Comparison of ENCODE assay signal across 18 cellular contexts in genomic region chr18:48896326-48896874, GRCh38. TPM values are rescaled to one million over a fixed set of nuclear protein-coding genes. Genes with fewer than 3 reads are reported as not detected.
DNase-seq lines count a peak whose midpoint lies in the region; ATAC-seq, FAIRE-seq and TF ChIP-seq lines count a peak whose summit lies in the region.
"Had no signal": no experiment of that assay in that cellular context is flagged by ENCODE, and none has a peak within 500 bp of the region (broad histone marks: within the 10 kb centered on the region; RNA-seq: fewer than 3 reads in every experiment).

No MANE protein-coding gene starts in this region.

- H3K4me3 ChIP-seq in HepG2 (replicated peaks in 1 of 3; ENCODE audit: insufficient read depth in 1 of 3, low read depth in 2 of 3, low read length in 3 of 3) (peak overlapping the region in 2 of 3 experiments; percentile 42 to 61; a peak in 3 of 6 replicates), right lobe of liver (no peak overlapping the region), GM12878 (no peak overlapping the region)
- H3K4me3 ChIP-seq: esophagus muscularis mucosa, heart left ventricle had no signal

- peaks cover 12% of the 10 kb centered on the region for H3K9me3 Mint-ChIP-seq in mesothelial cell of epicardium

- no peak for TF ChIP-seq POLR2A in HepG2 (IDR thresholded peaks at IDR 0.05; ENCODE audit: insufficient read depth in 1 of 2, low read depth in 2 of 2, low read length in 2 of 2)
- no peak for TF ChIP-seq POLR2A in right lobe of liver (IDR thresholded peaks at IDR 0.05)
- no peak for TF ChIP-seq POLR2A in GM12878 (IDR thresholded peaks at IDR 0.05; ENCODE audit: low read depth, low read length)
- TF ChIP-seq POLR2A in erythroblast (IDR thresholded peaks at IDR 0.05; ENCODE audit: low read length), result no peak

- TF ChIP-seq RAD21 in HepG2 (CRISPR knock-in tag; IDR thresholded peaks at IDR 0.05) (no peak), GM12878 (IDR thresholded peaks at IDR 0.05; ENCODE audit: insufficient read depth, low read depth, low read length) (no peak)

- RAD21 ChIA-PET in GM12878 (lab: Charles Lee; ENCODE audit: unreplicated experiment), result no interaction called here

- SMC1A ChIA-PET in GM12878 (lab: Charles Lee; ENCODE audit: uncharacterized antibody, unreplicated experiment), result interaction anchor here (0.8 to 1.3 kb wide), 3 partner anchors 27 to 118 kb away, joined by 3 to 4 read pairs (median 4); no protein-coding TSS in a partner anchor

- WGBS in HepG2 (ENCODE audit: low lambda C conversion rate), result 14% methylated on average over 8 of the region's 8 CpGs
- 75% methylated on average over 4 of the region's 8 CpGs for WGBS in right lobe of liver (ENCODE audit: insufficient coverage, low coverage, low lambda C conversion rate, missing lambda C conversion rate)
- 65% methylated on average over 8 of the region's 8 CpGs for WGBS in GM12878 (ENCODE audit: insufficient coverage, insufficient replicate concordance, low lambda C conversion rate, missing lambda C conversion rate)

- no peak overlapping the region for H3K4me3 Mint-ChIP-seq in mesothelial cell of epicardium
- H3K4me3 Mint-ChIP-seq: activated naive CD8-positive, alpha-beta T cell; nephron progenitor cell had no signal

- no peaks in the 10 kb centered on the region for H3K79me2 ChIP-seq in HepG2 (ENCODE audit: insufficient read depth, low read length)
- no peaks in the 10 kb centered on the region for H3K79me2 ChIP-seq in GM12878 (ENCODE audit: control insufficient read depth, insufficient read depth, low read length)

- H3K27ac ChIP-seq in HepG2 (ENCODE audit: extremely low read length, insufficient read depth, low read length), result peak overlapping the region; percentile 41
- no peak overlapping the region for H3K27ac ChIP-seq in right lobe of liver
- peak overlapping the region; percentile 34; the same call in 1 of the 2 replicates for H3K27ac ChIP-seq in GM12878 (ENCODE audit: control insufficient read depth, insufficient read depth)
- H3K27ac ChIP-seq: esophagus muscularis mucosa had no signal

- no peak for TF ChIP-seq EP300 in HepG2 (IDR thresholded peaks at IDR 0.05; ENCODE audit: low read depth in 2 of 2, low read length in 2 of 2)
- TF ChIP-seq EP300 in HepG2 (CRISPR knock-in tag; IDR thresholded peaks at IDR 0.05; ENCODE audit: borderline replicate concordance), result no peak
- no peak for TF ChIP-seq EP300 in GM12878 (IDR thresholded peaks at IDR 0.05; ENCODE audit: borderline replicate concordance in 1 of 2, control insufficient read depth in 1 of 2, low read depth in 2 of 2, low read length in 2 of 2)

- H3K27me3 Mint-ChIP-seq in mesothelial cell of epicardium (ENCODE audit: low read depth), result no peaks in the 10 kb centered on the region
- H3K27me3 Mint-ChIP-seq: activated naive CD8-positive, alpha-beta T cell had no signal

- no peak for FAIRE-seq in HepG2 (lab: Jason Lieb, UNC)
- FAIRE-seq in GM12878 (lab: Jason Lieb, UNC), result no peak
- FAIRE-seq: RCC 7860 had no signal

- POLR2A ChIA-PET in HepG2 (lab: Yijun Ruan, JAX) (interaction anchor here (1.2 to 1.5 kb wide), 2 partner anchors 34 to 52 kb away, joined by 3 to 4 read pairs; no protein-coding TSS in a partner anchor), GM12878 (lab: Charles Lee) (no interaction called here)

- no peak overlapping the region for H2AFZ ChIP-seq in HepG2 (ENCODE audit: low read length)
- peak overlapping the region; percentile 84 for H2AFZ ChIP-seq in GM12878 (ENCODE audit: control insufficient read depth, low read depth, low read length)

- H3K4me1 Mint-ChIP-seq in mesothelial cell of epicardium, result peaks cover 37% of the 10 kb centered on the region

- H3K4me1 ChIP-seq in HepG2 (ENCODE audit: insufficient read depth, low read length) (peaks cover 71% of the 10 kb centered on the region), right lobe of liver (peaks cover 0 to 6% (median 3%) of the 10 kb centered on the region in 4 donors), GM12878 (ENCODE audit: control insufficient read depth, insufficient read depth, low read length) (peaks cover 13% of the 10 kb centered on the region)

- BruUV-seq in HepG2 (replicated peaks; lab: Mats Ljungman, UMichigan) (no TSS peak), GM12878 (replicated peaks; lab: Mats Ljungman, UMichigan) (no TSS peak)

- in situ Hi-C loops in HepG2 (cut with HindIII; ENCODE audit: extremely low pct_ligation_motif_present, low pct_unique_long_range_greater_than_20kb) (loop anchor here (5.0 to 10.0 kb wide), 3 partner anchors 51 to 352 kb away; no protein-coding TSS in a partner anchor), GM12878 (cut with MboI) (no loop called here)

- H3K36me3 Mint-ChIP-seq in mesothelial cell of epicardium, result peaks cover 5% of the 10 kb centered on the region
- H3K36me3 Mint-ChIP-seq: activated naive CD8-positive, alpha-beta T cell had no signal

- TF ChIP-seq CTCF in HepG2 (CRISPR knock-in tag; IDR thresholded peaks at IDR 0.05) (no peak), right lobe of liver (IDR thresholded peaks at IDR 0.05) (no peak), GM12878 (IDR thresholded peaks at IDR 0.05 in 2 of 3, conservative IDR thresholded peaks at IDR 0.05 in 1 of 3; ENCODE audit: control insufficient read depth in 2 of 3, extremely low read depth in 1 of 3, insufficient read depth in 1 of 3, low read depth in 3 of 3, low read length in 3 of 3) (no peak), mesothelial cell of epicardium (IDR thresholded peaks at IDR 0.05; ENCODE audit: unreplicated experiment) (no peak)

- intact Hi-C loops in HepG2 (cut with micrococcal nuclease; ENCODE audit: unreplicated experiment) (loop anchor here (1.0 to 10.0 kb wide), 5 partner anchors 20 to 278 kb away; no protein-coding TSS in a partner anchor), right lobe of liver (cut with DNase I) (no loop called here), GM12878 (cut with micrococcal nuclease; ENCODE audit: unreplicated experiment) (no loop called here)

- H3K27ac Mint-ChIP-seq in mesothelial cell of epicardium, result peak overlapping the region; percentile 87
- H3K27ac Mint-ChIP-seq: activated naive CD8-positive, alpha-beta T cell had no signal

- peak overlapping the region; percentile 53 for H3K9ac ChIP-seq in HepG2 (ENCODE audit: insufficient read depth, low read depth, low read length)
- H3K9ac ChIP-seq in GM12878 (ENCODE audit: control insufficient read depth, insufficient read depth, low read length), result no peak overlapping the region

- ATAC-seq in HepG2 (no peak), right lobe of liver (no peak), GM12878 (no peak), HG02642 (IDR thresholded peaks at IDR 0.05; ENCODE audit: poor library complexity, unreplicated experiment) (no peak)

- H3K36me3 ChIP-seq in HepG2 (replicated peaks in 1 of 2; ENCODE audit: control insufficient read depth in 1 of 2, insufficient read depth in 2 of 2, low read length in 2 of 2) (no peaks in the 10 kb centered on the region), right lobe of liver (no peaks in the 10 kb centered on the region), GM12878 (ENCODE audit: control insufficient read depth in 2 of 2, insufficient read depth in 2 of 2, low read length in 1 of 2) (no peaks in the 10 kb centered on the region)
- H3K36me3 ChIP-seq: esophagus muscularis mucosa, heart left ventricle had no signal

- CTCF ChIA-PET in HepG2 (lab: Yijun Ruan, JAX; ENCODE audit: low intra/inter-chr PET ratio, low total read pairs) (interaction anchor here (0.7 to 1.5 kb wide), 4 partner anchors 53 to 220 kb away, joined by 3 to 7 read pairs (median 4); no protein-coding TSS in a partner anchor), GM12878 (lab: Yijun Ruan, JAX) (interaction anchor here (0.5 kb wide), 1 partner anchor 74 kb away, joined by 4 read pairs; no protein-coding TSS in a partner anchor)

- peak overlapping the region; percentile 80 for H3K4me2 ChIP-seq in HepG2 (ENCODE audit: low read depth, low read length)
- no peak overlapping the region for H3K4me2 ChIP-seq in GM12878 (ENCODE audit: control insufficient read depth, insufficient read depth)

- no peak for DNase-seq in HepG2 (ENCODE audit: low spot score)
- no peak for DNase-seq in right lobe of liver
- no peak for DNase-seq in GM12878 (ENCODE audit: low read depth, low spot score)
- no peak for DNase-seq in mesothelial cell of epicardium (ENCODE audit: low spot score in 2 of 2, unreplicated experiment in 2 of 2)
- no peak for DNase-seq in mesenteric fat pad (ENCODE audit: low spot score)
- no peak for DNase-seq in SIG-M5 treated with dmso at 0.1 percent for 504 hours (lab: John Stamatoyannopoulos, UW; ENCODE audit: unreplicated experiment)
- no peak for DNase-seq in erythroblast (lab: John Stamatoyannopoulos, UW)
- DNase-seq: activated CD4-positive, alpha-beta T cell treated with anti-CD3 and anti-CD28 coated beads for 1 hour; kidney glomerular epithelial cell; NCI-H1694 treated with DMSO at 0.1 percent for 48 hours; NCI-H524 treated with DMSO at 0.1 percent for 48 hours; nephron progenitor cell; stimulated activated CD4-positive, alpha-beta T cell treated with anti-CD3 and anti-CD28 coated beads, Interleukin-4, amount 100 ng/mL, for 1 hour had no signal

- H3K27me3 ChIP-seq in HepG2 (ENCODE audit: control insufficient read depth in 1 of 2, insufficient read depth in 2 of 2, low read length in 2 of 2) (no peaks in the 10 kb centered on the region; a peak in 1 of 5 replicates), right lobe of liver (no peaks in the 10 kb centered on the region), GM12878 (replicated peaks in 1 of 2; ENCODE audit: control insufficient read depth in 2 of 2, insufficient read depth in 2 of 2, low read length in 1 of 2) (no peaks in the 10 kb centered on the region)
- H3K27me3 ChIP-seq: esophagus muscularis mucosa, heart left ventricle had no signal

- H3K9me3 ChIP-seq in HepG2 (ENCODE audit: low read length) (no peaks in the 10 kb centered on the region), right lobe of liver (no peaks in the 10 kb centered on the region), GM12878 (replicated peaks; ENCODE audit: control insufficient read depth, insufficient read depth, low read length) (peaks cover 1% of the 10 kb centered on the region; the same call in 2 of the 3 replicates)
- H3K9me3 ChIP-seq: esophagus muscularis mucosa had no signal

- H4K20me1 ChIP-seq in HepG2 (ENCODE audit: insufficient read depth, low read length) (no peaks in the 10 kb centered on the region), GM12878 (ENCODE audit: control insufficient read depth, insufficient read depth) (no peaks in the 10 kb centered on the region)

RNA-seq across cellular contexts. Expression of gene SMAD7, which starts 54.4 kb away (rescaled TPM):
- total RNA-seq in HepG2 (2016; rRNA removed; fragmentation: Illumina TruSeq; extraction: Trizol) (18.7 and 24.7 TPM in 2 replicates), right lobe of liver (10 to 100 TPM in 4 of 6 experiments, 1 to 10 TPM in 2; 8.2 to 13.5 (median 11.0) TPM), GM12878 (2014; rRNA removed) (11.7 and 14.8 TPM in 2 replicates), GM12878 (2014; rRNA removed; fragmentation: Illumina TruSeq; extraction: Trizol) (8.4 and 10.3 TPM in 2 replicates), GM12878 (2021) (13.1 and 14.1 TPM in 2 replicates), mesothelial cell of epicardium (75.5 to 77.6 TPM (median 76.8 TPM) in 3 replicates), mesenteric fat pad (56.2 TPM)
- 3.3 TPM in 2 replicates for total RNA-seq in HepG2 (2016; cell fraction: cytosol; rRNA removed; fragmentation: Illumina TruSeq; extraction: Trizol; ENCODE audit: low read depth)
- 17.7 and 26.0 TPM in 2 replicates for total RNA-seq in HepG2 (2016; cell fraction: insoluble cytoplasmic fraction; rRNA removed; fragmentation: Illumina TruSeq; extraction: Trizol)
- total RNA-seq in HepG2 (2016; cell fraction: membrane; rRNA removed; fragmentation: Illumina TruSeq; extraction: Trizol), result 12.5 and 14.2 TPM in 2 replicates
- total RNA-seq in HepG2 (2016; cell fraction: nucleus; rRNA removed; fragmentation: Illumina TruSeq; extraction: Trizol), result 22.7 and 23.8 TPM in 2 replicates
- polyA plus RNA-seq in HepG2 (2011; rRNA removed) (15.8 and 17.4 TPM in 2 replicates), GM12878 (2011; rRNA removed) (19.0 and 22.5 TPM in 2 replicates), GM12878 (2014; fragmentation: Illumina TruSeq; extraction: Trizol) (4.3 and 6.4 TPM in 2 replicates), GM12878 (2014; fragmentation: Nextera tagmentation; extraction: Ambion mirVana) (1 to 10 TPM; 1.3 to 1.8 TPM), GM12878 (2014; rRNA removed) (8.6 and 9.7 TPM in 2 replicates), GM12878 (2016; fragmentation: Nextera tagmentation; extraction: Ambion mirVana) (1 to 10 TPM; 2.0 to 3.8 TPM)
- 15.1 and 16.9 TPM in 2 replicates for polyA plus RNA-seq in HepG2 (2011; cell fraction: cytosol; rRNA removed)
- polyA plus RNA-seq in HepG2 (2011; cell fraction: nucleus; rRNA removed), result 16.5 and 25.6 TPM in 2 replicates
- 5.6 and 8.5 TPM in 2 replicates for polyA plus RNA-seq in HepG2 (2012)
- 1.4 and 2.1 TPM in 2 replicates for polyA plus RNA-seq in HepG2 (2016; cell fraction: cytosol; fragmentation: Illumina TruSeq; extraction: Trizol; ENCODE audit: low read depth)
- polyA plus RNA-seq in HepG2 (2016; cell fraction: insoluble cytoplasmic fraction; fragmentation: Illumina TruSeq; extraction: Trizol; ENCODE audit: low read depth), result 15.7 and 17.1 TPM in 2 replicates
- 4.9 TPM in 2 replicates for polyA plus RNA-seq in HepG2 (2016; cell fraction: membrane; fragmentation: Illumina TruSeq; extraction: Trizol; ENCODE audit: low read depth)
- 40.0 and 43.9 TPM in 2 replicates for polyA plus RNA-seq in HepG2 (2016; cell fraction: nucleus; fragmentation: Illumina TruSeq; extraction: Trizol; ENCODE audit: insufficient read depth, low read depth)
- polyA minus RNA-seq in HepG2 (2011; rRNA and poly(A)+ RNA removed; ENCODE audit: low replicate concordance), result 38.7 and 47.8 TPM in 2 replicates
- polyA minus RNA-seq in HepG2 (2011; cell fraction: cytosol; rRNA and poly(A)+ RNA removed), result 11.5 and 17.8 TPM in 2 replicates
- polyA minus RNA-seq in HepG2 (2011; cell fraction: nucleus; rRNA and poly(A)+ RNA removed), result 14.8 and 26.3 TPM in 2 replicates
- 36.4 and 43.3 TPM in 2 replicates for total RNA-seq in GM12878 (2013; cell fraction: nucleolus; rRNA removed)
- 2.7 TPM for polyA plus RNA-seq in GM12878 (2011; ENCODE audit: low read depth)
- 24.3 and 24.7 TPM in 2 replicates for polyA plus RNA-seq in GM12878 (2011; cell fraction: cytosol; rRNA removed)
- 34.6 and 47.7 TPM in 2 replicates for polyA plus RNA-seq in GM12878 (2011; cell fraction: nucleus; rRNA removed)
- 7.3 and 8.5 TPM in 2 replicates for polyA plus RNA-seq in GM12878 (2012)
- 28.1 and 47.6 TPM in 2 replicates for polyA minus RNA-seq in GM12878 (2011; rRNA and poly(A)+ RNA removed)
- 16.8 and 23.7 TPM in 2 replicates for polyA minus RNA-seq in GM12878 (2011; cell fraction: cytosol; rRNA and poly(A)+ RNA removed)
- polyA minus RNA-seq in GM12878 (2011; cell fraction: nucleus; rRNA and poly(A)+ RNA removed), result 23.5 and 38.0 TPM in 2 replicates

Comparison
In these comparisons a context has a peak if more than half of its experiments do, and no peak if none do; other contexts are left out.
1. H3K27ac ChIP-seq: peak in HepG2 (single experiment) and GM12878 (single experiment); none in right lobe of liver (0 of 3).
2. H3K4me3 ChIP-seq: peak in HepG2 (2 of 3); none in right lobe of liver (0 of 3) and GM12878 (single experiment).
3. Of the 75 proteins assayed by ChIP-seq in both HepG2 and GM12878: peak only in HepG2: CHD4 and KDM1A; only in GM12878: none; in both: none; in neither: 73.